In genomic region chr11:18600915-18601569, GRCh38 we compare ENCODE assay signal across 28 cellular contexts. TPM values are rescaled to one million over a fixed set of nuclear protein-coding genes. Genes with fewer than 3 reads are reported as not detected.
"Had no signal": no experiment of that assay in that cellular context is flagged by ENCODE, and none has a peak within 500 bp of the region (broad histone marks: within the 10 kb centered on the region; RNA-seq: fewer than 3 reads in every experiment).

No MANE protein-coding gene starts in this region.

- FAIRE-seq: astrocyte had no signal

- H3K36me3 ChIP-seq: cardiac muscle cell, MG63 had no signal

- ATAC-seq: activated T-cell treated with anti-CD3 and anti-CD28 coated beads, Interleukin-2, amount 50 U/mL, for 4 hours; activated T-helper 17 cell treated with anti-CD3 and anti-CD28 coated beads, Interleukin-2, amount 50 U/mL, for 72 hours had no signal

- H3K4me1 ChIP-seq: SJCRH30 had no signal

- H3K27me3 Mint-ChIP-seq: activated CD4-positive, alpha-beta memory T cell treated with anti-CD3 and anti-CD28 coated beads for 36 hours; activated CD4-positive, alpha-beta T cell treated with anti-CD3 and anti-CD28 coated beads, Interleukin-2, amount 10 ng/mL, durations not matched to agents 24 days and 14 days; activated naive CD8-positive, alpha-beta T cell; activated T-helper 17 cell treated with anti-CD3 and anti-CD28 coated beads, Interleukin-2, amount 50 U/mL, for 72 hours; brain had no signal

- H3K27me3 ChIP-seq: cardiac muscle cell, MG63, SJCRH30 had no signal

- H3K9me3 ChIP-seq: MG63, SJCRH30, SK-N-SH had no signal

- H3K27ac Mint-ChIP-seq: activated CD4-positive, alpha-beta memory T cell treated with anti-CD3 and anti-CD28 coated beads for 36 hours; activated CD4-positive, alpha-beta T cell treated with anti-CD3 and anti-CD28 coated beads, Interleukin-2, amount 10 ng/mL, durations not matched to agents 24 days and 14 days; activated naive CD4-positive, alpha-beta T cell treated with anti-CD3 and anti-CD28 coated beads for 36 hours; activated naive CD8-positive, alpha-beta T cell; activated T-helper 17 cell treated with anti-CD3 and anti-CD28 coated beads, Interleukin-2, amount 50 U/mL, for 72 hours; brain had no signal

- H3K4me3 Mint-ChIP-seq: activated CD4-positive, alpha-beta memory T cell treated with anti-CD3 and anti-CD28 coated beads for 36 hours; activated CD4-positive, alpha-beta T cell treated with anti-CD3 and anti-CD28 coated beads, Interleukin-2, amount 10 ng/mL, durations not matched to agents 24 days and 14 days; activated naive CD4-positive, alpha-beta T cell treated with anti-CD3 and anti-CD28 coated beads for 36 hours; activated naive CD8-positive, alpha-beta T cell; activated T-cell treated with anti-CD3 and anti-CD28 coated beads, Interleukin-2, amount 50 U/mL, for 4 hours; activated T-helper 17 cell treated with anti-CD3 and anti-CD28 coated beads, Interleukin-2, amount 50 U/mL, for 72 hours; brain had no signal

- H3K9ac ChIP-seq: SK-N-SH had no signal

- H3K4me3 ChIP-seq: cardiac muscle cell, MG63, SJCRH30 had no signal

- H3K4me1 Mint-ChIP-seq: activated CD4-positive, alpha-beta T cell treated with anti-CD3 and anti-CD28 coated beads, Interleukin-2, amount 10 ng/mL, durations not matched to agents 24 days and 14 days; activated T-helper 17 cell treated with anti-CD3 and anti-CD28 coated beads, Interleukin-2, amount 50 U/mL, for 72 hours; brain had no signal

- H3K27ac ChIP-seq: cardiac muscle cell, SJCRH30 had no signal

- H3K9me3 Mint-ChIP-seq: activated CD4-positive, alpha-beta memory T cell treated with anti-CD3 and anti-CD28 coated beads for 36 hours; activated CD4-positive, alpha-beta T cell treated with anti-CD3 and anti-CD28 coated beads, Interleukin-2, amount 10 ng/mL, durations not matched to agents 24 days and 14 days; activated naive CD4-positive, alpha-beta T cell treated with anti-CD3 and anti-CD28 coated beads for 36 hours; activated T-cell treated with anti-CD3 and anti-CD28 coated beads, Interleukin-2, amount 50 U/mL, for 4 hours; activated T-helper 17 cell treated with anti-CD3 and anti-CD28 coated beads, Interleukin-2, amount 50 U/mL, for 72 hours; brain had no signal

- DNase-seq: activated CD4-positive, alpha-beta memory T cell treated with anti-CD3 and anti-CD28 coated beads for 36 hours; activated CD4-positive, alpha-beta T cell treated with anti-CD3 and anti-CD28 coated beads, Interleukin-2, amount 10 ng/mL, durations not matched to agents 24 days and 14 days; activated CD4-positive, CD25-positive, alpha-beta regulatory T cell treated with anti-CD3 and anti-CD28 coated beads, Interleukin-2, amount 50 U/mL, for 72 hours; activated CD8-positive, alpha-beta memory T cell treated with anti-CD3 and anti-CD28 coated beads for 24 hours; activated gamma-delta T cell; activated naive CD4-positive, alpha-beta T cell treated with anti-CD3 and anti-CD28 coated beads for 36 hours; activated T-cell treated with anti-CD3 and anti-CD28 coated beads, Interleukin-2, amount 50 U/mL, for 4 hours; amygdala; MG63; MV-4-11; NCI-H1092 treated with DMSO at 0.1 percent for 48 hours; NCI-H1417 treated with DMSO at 0.1 percent for 48 hours; NCI-H1694; NCI-H2029; NCI-H2107; NCI-H2171 treated with DMSO at 0.1 percent for 48 hours; NCI-H345; NCI-H510A; NCI-H526 treated with DMSO at 0.1 percent for 48 hours; NCI-H82; SJCRH30; SK-N-SH had no signal

RNA-seq across cellular contexts. Expression of gene MISFA, which starts 1.5 kb away (rescaled TPM):
- total RNA-seq: OCI-LY7 had no signal
